In the genomic region with DNA sequence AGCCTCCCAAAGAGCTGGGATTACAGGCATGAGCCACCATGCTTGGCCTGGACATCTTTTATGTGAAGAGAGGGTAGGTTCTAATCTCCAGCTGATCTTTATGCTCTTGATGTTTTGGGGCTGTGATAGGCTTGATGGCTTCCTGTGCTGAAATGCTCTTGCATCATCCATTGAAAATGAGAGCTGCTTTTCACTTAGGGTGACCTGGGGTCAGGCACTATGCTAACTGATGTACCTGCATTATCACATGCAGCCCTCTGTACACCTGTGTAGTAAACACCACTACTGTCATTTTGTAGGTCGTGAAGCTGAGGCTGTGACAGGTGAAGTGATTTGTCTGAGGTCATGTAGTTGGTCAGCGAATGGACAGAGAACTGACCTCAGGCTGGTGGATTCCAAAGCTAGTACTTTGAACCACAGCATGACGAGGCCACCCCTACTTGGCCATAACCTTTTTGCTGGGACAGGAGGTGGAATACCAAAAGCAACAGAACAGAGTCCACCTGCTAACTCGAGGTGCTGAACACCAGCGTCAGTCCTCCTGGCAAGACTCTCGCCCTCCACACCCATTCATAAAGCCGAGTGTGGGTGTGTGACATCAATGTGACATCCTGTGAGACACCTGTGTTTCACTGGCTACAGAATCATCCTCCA, we compare ENCODE assay signal across 19 cellular contexts.
"Had no signal": no experiment of that assay in that cellular context is flagged by ENCODE, and none has a peak within 500 bp of the region (broad histone marks: within the 10 kb centered on the region; RNA-seq: fewer than 3 reads in every experiment).

No MANE protein-coding gene starts in this region.

- ATAC-seq: gastrocnemius medialis; heart right ventricle; left ventricle myocardium superior; naive thymus-derived CD4-positive, alpha-beta T cell had no signal

- H3K27me3 Mint-ChIP-seq: naive thymus-derived CD4-positive, alpha-beta T cell; type B pancreatic cell had no signal

- H3K4me3 ChIP-seq: coronary artery, dorsolateral prefrontal cortex, esophagus muscularis mucosa, gastrocnemius medialis, heart right ventricle, sigmoid colon, skin epidermis, stomach had no signal

- H3K36me3 Mint-ChIP-seq: type B pancreatic cell had no signal

- H3K27me3 ChIP-seq: dorsolateral prefrontal cortex, esophagus muscularis mucosa, gastrocnemius medialis, heart right ventricle, neutrophil, sigmoid colon, stomach had no signal

- H3K27ac ChIP-seq: coronary artery, dorsolateral prefrontal cortex, esophagus muscularis mucosa, gastrocnemius medialis, heart right ventricle, neutrophil, sigmoid colon, skin epidermis, stomach had no signal

- FAIRE-seq: urothelium cell line had no signal

- H3K4me1 Mint-ChIP-seq: naive thymus-derived CD4-positive, alpha-beta T cell had no signal

- H3K4me3 Mint-ChIP-seq: naive thymus-derived CD4-positive, alpha-beta T cell; type B pancreatic cell had no signal

- H3K9me3 ChIP-seq: gastrocnemius medialis, neutrophil, sigmoid colon had no signal

- DNase-seq: dorsolateral prefrontal cortex; effector CD8-positive, alpha-beta T cell; gastrocnemius medialis; heart right ventricle; islet precursor cell; left ventricle myocardium superior; mesendoderm; naive thymus-derived CD4-positive, alpha-beta T cell; sigmoid colon; stimulated activated CD4-positive, alpha-beta T cell treated with anti-CD3 and anti-CD28 coated beads, Interleukin-12 subunit alpha, Interleukin-12 subunit beta, amount 100 ng/mL, for 4 hours; stimulated activated naive CD4-positive, alpha-beta T cell; stomach; substantia nigra had no signal

- H3K27ac Mint-ChIP-seq: naive thymus-derived CD4-positive, alpha-beta T cell; type B pancreatic cell had no signal

- H3K9me3 Mint-ChIP-seq: type B pancreatic cell had no signal

- H3K4me1 ChIP-seq: esophagus muscularis mucosa, gastrocnemius medialis, sigmoid colon, stomach had no signal

- H3K36me3 ChIP-seq: esophagus muscularis mucosa, gastrocnemius medialis, heart right ventricle, neutrophil, sigmoid colon, stomach had no signal
